11 cellular contexts compared by ENCODE assay signal in genomic region chr3:10204921-10205320, GRCh38. TPM values are rescaled to one million over a fixed set of nuclear protein-coding genes. Genes with fewer than 3 reads are reported as not detected.
DNase-seq lines count a peak whose midpoint lies in the region; ATAC-seq and TF ChIP-seq lines count a peak whose summit lies in the region.
"Had no signal": no experiment of that assay in that cellular context is flagged by ENCODE, and none has a peak within 500 bp of the region (broad histone marks: within the 10 kb centered on the region; RNA-seq: fewer than 3 reads in every experiment).

No MANE protein-coding gene starts in this region.

- DNase-seq in Panc1 (ENCODE audit: low read depth, low spot score) (no peak), esophagus squamous epithelium (lab: John Stamatoyannopoulos, UW) (no peak), AG20443 (ENCODE audit: low spot score) (no peak), NCI-H526 (lab: John Stamatoyannopoulos, UW) (no peak)
- DNase-seq: activated CD4-positive, alpha-beta T cell treated with anti-CD3 and anti-CD28 coated beads for 1 hour; activated T-cell treated with anti-CD3 and anti-CD28 coated beads, Interleukin-2, amount 50 U/mL, for 24 hours; stimulated activated naive CD4-positive, alpha-beta T cell treated with Interleukin-2 at 50 U/mL for 16 hours had no signal

- CTCF ChIA-PET in Panc1 (lab: Charles Lee): interaction anchor here (2.2 kb wide), 1 partner anchor 13 kb away, joined by 16 read pairs; no protein-coding TSS in a partner anchor

- POLR2A ChIA-PET in Panc1 (lab: Charles Lee): interaction anchor here (0.6 kb wide), 1 partner anchor 18 kb away, joined by 4 read pairs; no protein-coding TSS in a partner anchor

- no peak for TF ChIP-seq CTCF in 22Rv1 (IDR thresholded peaks at IDR 0.05)
- no peak for TF ChIP-seq CTCF in Panc1 (IDR thresholded peaks at IDR 0.05)
- TF ChIP-seq CTCF in esophagus squamous epithelium (IDR thresholded peaks at IDR 0.05): no peak

- 79% methylated on average over 2 of the region's 2 CpGs; no CpG with 5 or more reads in 1 of the 2 donors for WGBS in esophagus squamous epithelium, 2 donors

- peak overlapping the region; percentile 84 for H3K27ac ChIP-seq in 22Rv1
- H3K27ac ChIP-seq in Panc1 (ENCODE audit: low read length): peak overlapping the region; percentile 96
- peak overlapping the region; percentile 48 to 81 (median 76) for H3K27ac ChIP-seq in esophagus squamous epithelium

- intact Hi-C loops in Panc1 (cut with micrococcal nuclease; ENCODE audit: unreplicated experiment) (no loop called here), esophagus squamous epithelium (cut with DNase I) (no loop called here)

- peak overlapping the region; percentile 74 for H3K9ac ChIP-seq in skeletal muscle satellite cell (ENCODE audit: low read depth, low read length)

- H3K9me3 ChIP-seq in Panc1 (ENCODE audit: control insufficient read depth, insufficient read depth, low read depth, low read length): no peaks in the 10 kb centered on the region
- no peaks in the 10 kb centered on the region for H3K9me3 ChIP-seq in esophagus squamous epithelium
- no peaks in the 10 kb centered on the region for H3K9me3 ChIP-seq in skeletal muscle satellite cell (replicated peaks; ENCODE audit: low read length)

- no peaks in the 10 kb centered on the region; the same call in 1 of the 2 replicates for H3K36me3 ChIP-seq in Panc1 (ENCODE audit: control insufficient read depth, insufficient read depth, low read length)
- peaks cover 0 to 25% (median 0%) of the 10 kb centered on the region in 3 donors for H3K36me3 ChIP-seq in esophagus squamous epithelium
- H3K36me3 ChIP-seq in skeletal muscle satellite cell (ENCODE audit: insufficient read depth, low read length): peaks cover 22% of the 10 kb centered on the region

- H3K4me3 ChIP-seq in Panc1 (ENCODE audit: low read depth in 2 of 2, low read length in 2 of 2) (no peak overlapping the region), esophagus squamous epithelium (no peak overlapping the region), skeletal muscle satellite cell (ENCODE audit: low read length) (peak overlapping the region; percentile 14)

- in situ Hi-C loops in Panc1 (cut with HindIII; ENCODE audit: low pct_unique_long_range_greater_than_20kb, low sequenced_read_pairs): no loop called here

- no peak for TF ChIP-seq POLR2A in esophagus squamous epithelium (IDR thresholded peaks at IDR 0.05)

- peaks cover 49% of the 10 kb centered on the region for H3K4me1 ChIP-seq in Panc1 (ENCODE audit: control insufficient read depth, insufficient read depth, low read length)
- H3K4me1 ChIP-seq in esophagus squamous epithelium: peaks cover 21 to 51% (median 33%) of the 10 kb centered on the region in 3 donors
- H3K4me1 ChIP-seq in skeletal muscle satellite cell (ENCODE audit: control insufficient read depth, insufficient read depth, low read length): peaks cover 30% of the 10 kb centered on the region

- peak overlapping the region; percentile 50 for H3K4me2 ChIP-seq in skeletal muscle satellite cell (ENCODE audit: low read length)

- ATAC-seq in Panc1 (no peak), GM18861 (IDR thresholded peaks at IDR 0.05; ENCODE audit: unreplicated experiment) (no peak), HG02981 (IDR thresholded peaks at IDR 0.05; ENCODE audit: unreplicated experiment) (no peak)

- no TSS peak for BruUV-seq in Panc1 (replicated peaks; lab: Mats Ljungman, UMichigan)

- no peaks in the 10 kb centered on the region for H3K27me3 ChIP-seq in Panc1 (ENCODE audit: control insufficient read depth, insufficient read depth, low read length)
- no peaks in the 10 kb centered on the region for H3K27me3 ChIP-seq in esophagus squamous epithelium
- no peaks in the 10 kb centered on the region for H3K27me3 ChIP-seq in skeletal muscle satellite cell (ENCODE audit: control insufficient read depth, insufficient read depth, low read length)

RNA-seq across cellular contexts. Expression of gene IRAK2, which starts 40.2 kb away (rescaled TPM):
- total RNA-seq in Panc1 (2021; ENCODE audit: unreplicated experiment) (25.1 TPM), esophagus squamous epithelium (10 to 100 TPM in 2 of 4 donors, 1 to 10 TPM in 2; 4.4 to 23.3 (median 9.6) TPM)
- 15.8 TPM for polyA plus RNA-seq in Panc1 (2012; ENCODE audit: insufficient read length)
- total RNA-seq in skeletal muscle satellite cell (2012; rRNA removed): 10.9 and 15.7 TPM in 2 replicates

RNA-seq across cellular contexts. Expression of gene TATDN2, which starts 43.3 kb away (rescaled TPM):
- total RNA-seq in Panc1 (2021; ENCODE audit: unreplicated experiment) (30.4 TPM), esophagus squamous epithelium (10 to 100 TPM; 12.6 to 20.6 (median 17.1) TPM)
- 19.4 TPM for polyA plus RNA-seq in Panc1 (2012; ENCODE audit: insufficient read length)
- total RNA-seq in skeletal muscle satellite cell (2012; rRNA removed): 13.4 and 21.6 TPM in 2 replicates
